Comparison of ENCODE assay signal across 1 cellular context in the genomic region with DNA sequence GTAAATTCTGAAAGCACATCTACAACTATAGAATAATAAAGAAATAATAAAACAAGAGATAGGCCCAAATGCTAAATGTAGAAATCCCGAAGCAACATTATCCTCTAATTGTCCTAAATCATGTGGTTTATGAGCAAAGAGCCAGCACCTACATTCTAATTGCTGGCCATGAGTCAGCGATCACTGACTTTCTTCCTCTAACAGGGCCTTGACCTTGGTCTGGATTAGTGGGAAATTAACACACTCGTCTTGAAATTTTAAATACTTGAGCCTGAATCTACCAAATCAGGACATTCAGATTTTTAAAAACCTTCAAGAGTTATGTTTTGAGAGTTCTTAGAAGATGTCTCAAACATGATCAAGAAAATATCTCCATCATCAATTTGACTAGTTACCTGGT.
TF ChIP-seq lines count a peak whose summit lies in the region.

No MANE protein-coding gene starts in this region.

TF ChIP-seq in HepG2, 621 proteins besides CTCF, POLR2A, EP300 and RAD21 (continued from another document):
- TF ChIP-seq, protein P1, sequence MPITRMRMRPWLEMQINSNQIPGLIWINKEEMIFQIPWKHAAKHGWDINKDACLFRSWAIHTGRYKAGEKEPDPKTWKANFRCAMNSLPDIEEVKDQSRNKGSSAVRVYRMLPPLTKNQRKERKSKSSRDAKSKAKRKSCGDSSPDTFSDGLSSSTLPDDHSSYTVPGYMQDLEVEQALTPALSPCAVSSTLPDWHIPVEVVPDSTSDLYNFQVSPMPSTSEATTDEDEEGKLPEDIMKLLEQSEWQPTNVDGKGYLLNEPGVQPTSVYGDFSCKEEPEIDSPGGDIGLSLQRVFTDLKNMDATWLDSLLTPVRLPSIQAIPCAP (CRISPR knock-in tag; IDR thresholded peaks at IDR 0.05; ENCODE audit: low read depth): no peak
- TF ChIP-seq, protein P2, sequence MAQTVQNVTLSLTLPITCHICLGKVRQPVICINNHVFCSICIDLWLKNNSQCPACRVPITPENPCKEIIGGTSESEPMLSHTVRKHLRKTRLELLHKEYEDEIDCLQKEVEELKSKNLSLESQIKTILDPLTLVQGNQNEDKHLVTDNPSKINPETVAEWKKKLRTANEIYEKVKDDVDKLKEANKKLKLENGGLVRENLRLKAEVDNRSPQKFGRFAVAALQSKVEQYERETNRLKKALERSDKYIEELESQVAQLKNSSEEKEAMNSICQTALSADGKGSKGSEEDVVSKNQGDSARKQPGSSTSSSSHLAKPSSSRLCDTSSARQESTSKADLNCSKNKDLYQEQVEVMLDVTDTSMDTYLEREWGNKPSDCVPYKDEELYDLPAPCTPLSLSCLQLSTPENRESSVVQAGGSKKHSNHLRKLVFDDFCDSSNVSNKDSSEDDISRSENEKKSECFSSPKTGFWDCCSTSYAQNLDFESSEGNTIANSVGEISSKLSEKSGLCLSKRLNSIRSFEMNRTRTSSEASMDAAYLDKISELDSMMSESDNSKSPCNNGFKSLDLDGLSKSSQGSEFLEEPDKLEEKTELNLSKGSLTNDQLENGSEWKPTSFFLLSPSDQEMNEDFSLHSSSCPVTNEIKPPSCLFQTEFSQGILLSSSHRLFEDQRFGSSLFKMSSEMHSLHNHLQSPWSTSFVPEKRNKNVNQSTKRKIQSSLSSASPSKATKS (CRISPR knock-in tag; IDR thresholded peaks at IDR 0.05): no peak
- TF ChIP-seq, protein P3, sequence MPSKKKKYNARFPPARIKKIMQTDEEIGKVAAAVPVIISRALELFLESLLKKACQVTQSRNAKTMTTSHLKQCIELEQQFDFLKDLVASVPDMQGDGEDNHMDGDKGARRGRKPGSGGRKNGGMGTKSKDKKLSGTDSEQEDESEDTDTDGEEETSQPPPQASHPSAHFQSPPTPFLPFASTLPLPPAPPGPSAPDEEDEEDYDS (CRISPR knock-in tag; IDR thresholded peaks at IDR 0.05): no peak
- TF ChIP-seq YEATS2 (CRISPR knock-in tag; IDR thresholded peaks at IDR 0.05; ENCODE audit: borderline replicate concordance) (no peak), SOX6 (IDR thresholded peaks at IDR 0.05) (no peak), SOX6 (CRISPR knock-in tag; IDR thresholded peaks at IDR 0.05) (no peak), ZNF24 (IDR thresholded peaks at IDR 0.05) (no peak), MED8 (CRISPR knock-in tag; IDR thresholded peaks at IDR 0.05; ENCODE audit: insufficient replicate concordance) (no peak), GABPB1 (CRISPR knock-in tag; IDR thresholded peaks at IDR 0.05) (no peak), KLF6 (CRISPR knock-in tag; IDR thresholded peaks at IDR 0.05) (no peak)
- TF ChIP-seq, protein P4, sequence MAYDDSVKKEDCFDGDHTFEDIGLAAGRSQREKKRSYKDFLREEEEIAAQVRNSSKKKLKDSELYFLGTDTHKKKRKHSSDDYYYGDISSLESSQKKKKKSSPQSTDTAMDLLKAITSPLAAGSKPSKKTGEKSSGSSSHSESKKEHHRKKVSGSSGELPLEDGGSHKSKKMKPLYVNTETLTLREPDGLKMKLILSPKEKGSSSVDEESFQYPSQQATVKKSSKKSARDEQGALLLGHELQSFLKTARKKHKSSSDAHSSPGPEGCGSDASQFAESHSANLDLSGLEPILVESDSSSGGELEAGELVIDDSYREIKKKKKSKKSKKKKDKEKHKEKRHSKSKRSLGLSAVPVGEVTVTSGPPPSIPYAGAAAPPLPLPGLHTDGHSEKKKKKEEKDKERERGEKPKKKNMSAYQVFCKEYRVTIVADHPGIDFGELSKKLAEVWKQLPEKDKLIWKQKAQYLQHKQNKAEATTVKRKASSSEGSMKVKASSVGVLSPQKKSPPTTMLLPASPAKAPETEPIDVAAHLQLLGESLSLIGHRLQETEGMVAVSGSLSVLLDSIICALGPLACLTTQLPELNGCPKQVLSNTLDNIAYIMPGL (CRISPR knock-in tag; IDR thresholded peaks at IDR 0.05; ENCODE audit: borderline replicate concordance in 1 of 2, low read depth in 1 of 2): no peak
- TF ChIP-seq, protein P5, sequence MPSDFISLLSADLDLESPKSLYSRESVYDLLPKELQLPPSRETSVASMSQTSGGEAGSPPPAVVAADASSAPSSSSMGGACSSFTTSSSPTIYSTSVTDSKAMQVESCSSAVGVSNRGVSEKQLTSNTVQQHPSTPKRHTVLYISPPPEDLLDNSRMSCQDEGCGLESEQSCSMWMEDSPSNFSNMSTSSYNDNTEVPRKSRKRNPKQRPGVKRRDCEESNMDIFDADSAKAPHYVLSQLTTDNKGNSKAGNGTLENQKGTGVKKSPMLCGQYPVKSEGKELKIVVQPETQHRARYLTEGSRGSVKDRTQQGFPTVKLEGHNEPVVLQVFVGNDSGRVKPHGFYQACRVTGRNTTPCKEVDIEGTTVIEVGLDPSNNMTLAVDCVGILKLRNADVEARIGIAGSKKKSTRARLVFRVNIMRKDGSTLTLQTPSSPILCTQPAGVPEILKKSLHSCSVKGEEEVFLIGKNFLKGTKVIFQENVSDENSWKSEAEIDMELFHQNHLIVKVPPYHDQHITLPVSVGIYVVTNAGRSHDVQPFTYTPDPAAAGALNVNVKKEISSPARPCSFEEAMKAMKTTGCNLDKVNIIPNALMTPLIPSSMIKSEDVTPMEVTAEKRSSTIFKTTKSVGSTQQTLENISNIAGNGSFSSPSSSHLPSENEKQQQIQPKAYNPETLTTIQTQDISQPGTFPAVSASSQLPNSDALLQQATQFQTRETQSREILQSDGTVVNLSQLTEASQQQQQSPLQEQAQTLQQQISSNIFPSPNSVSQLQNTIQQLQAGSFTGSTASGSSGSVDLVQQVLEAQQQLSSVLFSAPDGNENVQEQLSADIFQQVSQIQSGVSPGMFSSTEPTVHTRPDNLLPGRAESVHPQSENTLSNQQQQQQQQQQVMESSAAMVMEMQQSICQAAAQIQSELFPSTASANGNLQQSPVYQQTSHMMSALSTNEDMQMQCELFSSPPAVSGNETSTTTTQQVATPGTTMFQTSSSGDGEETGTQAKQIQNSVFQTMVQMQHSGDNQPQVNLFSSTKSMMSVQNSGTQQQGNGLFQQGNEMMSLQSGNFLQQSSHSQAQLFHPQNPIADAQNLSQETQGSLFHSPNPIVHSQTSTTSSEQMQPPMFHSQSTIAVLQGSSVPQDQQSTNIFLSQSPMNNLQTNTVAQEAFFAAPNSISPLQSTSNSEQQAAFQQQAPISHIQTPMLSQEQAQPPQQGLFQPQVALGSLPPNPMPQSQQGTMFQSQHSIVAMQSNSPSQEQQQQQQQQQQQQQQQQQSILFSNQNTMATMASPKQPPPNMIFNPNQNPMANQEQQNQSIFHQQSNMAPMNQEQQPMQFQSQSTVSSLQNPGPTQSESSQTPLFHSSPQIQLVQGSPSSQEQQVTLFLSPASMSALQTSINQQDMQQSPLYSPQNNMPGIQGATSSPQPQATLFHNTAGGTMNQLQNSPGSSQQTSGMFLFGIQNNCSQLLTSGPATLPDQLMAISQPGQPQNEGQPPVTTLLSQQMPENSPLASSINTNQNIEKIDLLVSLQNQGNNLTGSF (CRISPR knock-in tag; IDR thresholded peaks at IDR 0.05): no peak
- TF ChIP-seq, protein P6, sequence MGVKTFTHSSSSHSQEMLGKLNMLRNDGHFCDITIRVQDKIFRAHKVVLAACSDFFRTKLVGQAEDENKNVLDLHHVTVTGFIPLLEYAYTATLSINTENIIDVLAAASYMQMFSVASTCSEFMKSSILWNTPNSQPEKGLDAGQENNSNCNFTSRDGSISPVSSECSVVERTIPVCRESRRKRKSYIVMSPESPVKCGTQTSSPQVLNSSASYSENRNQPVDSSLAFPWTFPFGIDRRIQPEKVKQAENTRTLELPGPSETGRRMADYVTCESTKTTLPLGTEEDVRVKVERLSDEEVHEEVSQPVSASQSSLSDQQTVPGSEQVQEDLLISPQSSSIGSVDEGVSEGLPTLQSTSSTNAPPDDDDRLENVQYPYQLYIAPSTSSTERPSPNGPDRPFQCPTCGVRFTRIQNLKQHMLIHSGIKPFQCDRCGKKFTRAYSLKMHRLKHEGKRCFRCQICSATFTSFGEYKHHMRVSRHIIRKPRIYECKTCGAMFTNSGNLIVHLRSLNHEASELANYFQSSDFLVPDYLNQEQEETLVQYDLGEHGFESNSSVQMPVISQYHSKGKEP (CRISPR knock-in tag; IDR thresholded peaks at IDR 0.05): no peak
- TF ChIP-seq, protein P7, sequence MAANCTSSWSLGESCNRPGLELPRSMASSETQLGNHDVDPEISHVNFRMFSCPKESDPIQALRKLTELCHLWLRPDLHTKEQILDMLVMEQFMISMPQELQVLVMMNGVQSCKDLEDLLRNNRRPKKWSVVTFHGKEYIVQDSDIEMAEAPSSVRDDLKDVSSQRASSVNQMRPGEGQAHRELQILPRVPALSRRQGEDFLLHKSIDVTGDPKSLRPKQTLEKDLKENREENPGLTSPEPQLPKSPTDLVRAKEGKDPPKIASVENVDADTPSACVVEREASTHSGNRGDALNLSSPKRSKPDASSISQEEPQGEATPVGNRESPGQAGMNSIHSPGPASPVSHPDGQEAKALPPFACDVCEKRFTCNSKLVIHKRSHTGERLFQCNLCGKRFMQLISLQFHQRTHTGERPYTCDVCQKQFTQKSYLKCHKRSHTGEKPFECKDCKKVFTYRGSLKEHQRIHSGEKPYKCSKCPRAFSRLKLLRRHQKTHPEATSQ (CRISPR knock-in tag; IDR thresholded peaks at IDR 0.05; ENCODE audit: borderline replicate concordance): no peak
